Comparison of ENCODE assay signal across 12 cellular contexts in genomic region chr9:77846957-77847574, GRCh38.
DNase-seq lines count a peak whose midpoint lies in the region; ATAC-seq and TF ChIP-seq lines count a peak whose summit lies in the region.
"Had no signal": no experiment of that assay in that cellular context is flagged by ENCODE, and none has a peak within 500 bp of the region (broad histone marks: within the 10 kb centered on the region; RNA-seq: fewer than 3 reads in every experiment).

No MANE protein-coding gene starts in this region.

- no peaks in the 10 kb centered on the region for H3K9me2 ChIP-seq in PC-3 (replicated peaks; ENCODE audit: low read length)

- no peaks in the 10 kb centered on the region for H3K36me3 ChIP-seq in PC-3 (ENCODE audit: low read depth, low read length)
- H3K36me3 ChIP-seq: cardiac muscle cell had no signal

- no peaks in the 10 kb centered on the region for H3K79me2 ChIP-seq in PC-3 (ENCODE audit: low read length)

- peaks cover 14 to 15% of the 10 kb centered on the region in 2 donors for H3K36me3 Mint-ChIP-seq in CD14-positive monocyte
- H3K36me3 Mint-ChIP-seq in nephron (ENCODE audit: low read depth) = no peaks in the 10 kb centered on the region
- H3K36me3 Mint-ChIP-seq in naive thymus-derived CD8-positive, alpha-beta T cell = peaks cover 0 to 2% (median 0%) of the 10 kb centered on the region in 3 donors
- H3K36me3 Mint-ChIP-seq: activated CD8-positive, alpha-beta memory T cell treated with anti-CD3 and anti-CD28 coated beads, Interleukin-2, amount 10 ng/mL, durations not matched to agents 7 days and 5 days had no signal

- POLR2A ChIA-PET in PC-3 (lab: Charles Lee; ENCODE audit: unreplicated experiment) = no interaction called here
- POLR2A ChIA-PET in naive thymus-derived CD8-positive, alpha-beta T cell (lab: Charles Lee) = no interaction called here

- H3K9ac ChIP-seq in PC-3 (ENCODE audit: low read length) = no peak overlapping the region

- H3K4me1 ChIP-seq in PC-3 (ENCODE audit: insufficient read depth, low read length) = no peaks in the 10 kb centered on the region

- CTCF ChIA-PET in PC-3 (lab: Charles Lee) = no interaction called here

- H4K20me1 ChIP-seq in PC-3 (ENCODE audit: low read length) = no peaks in the 10 kb centered on the region

- BruUV-seq in PC-3 (replicated peaks; lab: Mats Ljungman, UMichigan) = no TSS peak

- H3K4me3 Mint-ChIP-seq in CD14-positive monocyte (no peak overlapping the region), nephron (no peak overlapping the region)
- H3K4me3 Mint-ChIP-seq in naive thymus-derived CD8-positive, alpha-beta T cell = no peak overlapping the region
- H3K4me3 Mint-ChIP-seq: activated CD8-positive, alpha-beta memory T cell treated with anti-CD3 and anti-CD28 coated beads, Interleukin-2, amount 10 ng/mL, durations not matched to agents 7 days and 5 days had no signal

- DNase-seq in CD14-positive monocyte (ENCODE audit: low spot score) (no peak), PC-3 (peak; percentile 24), dermis microvascular lymphatic vessel endothelial cell (ENCODE audit: low read depth in 2 of 2) (peak; percentile 74 to 93), NCI-H1694 treated with DMSO at 0.1 percent for 48 hours (lab: John Stamatoyannopoulos, UW) (no peak), NCI-H69 (lab: John Stamatoyannopoulos, UW) (no peak)
- DNase-seq in activated T-cell treated with anti-CD3 and anti-CD28 coated beads, Interleukin-2, amount 50 U/mL, for 1 hour = no peak
- DNase-seq in naive thymus-derived CD8-positive, alpha-beta T cell = no peak
- DNase-seq: activated CD8-positive, alpha-beta memory T cell treated with anti-CD3 and anti-CD28 coated beads, Interleukin-2, amount 10 ng/mL, durations not matched to agents 7 days and 5 days; NCI-H146 had no signal

- H3F3A ChIP-seq in PC-3 (ENCODE audit: low read length, unreplicated experiment) = no peaks in the 10 kb centered on the region

- H3K27me3 Mint-ChIP-seq in CD14-positive monocyte (ENCODE audit: low read depth in 3 of 3) = peaks cover 0 to 2% (median 0%) of the 10 kb centered on the region in 3 donors
- no peaks in the 10 kb centered on the region for H3K27me3 Mint-ChIP-seq in nephron (ENCODE audit: low read depth)
- no peaks in the 10 kb centered on the region for H3K27me3 Mint-ChIP-seq in naive thymus-derived CD8-positive, alpha-beta T cell
- H3K27me3 Mint-ChIP-seq: activated CD8-positive, alpha-beta memory T cell treated with anti-CD3 and anti-CD28 coated beads, Interleukin-2, amount 10 ng/mL, durations not matched to agents 7 days and 5 days had no signal

- H3K9me3 Mint-ChIP-seq in CD14-positive monocyte = no peaks in the 10 kb centered on the region
- no peaks in the 10 kb centered on the region for H3K9me3 Mint-ChIP-seq in nephron
- no peaks in the 10 kb centered on the region for H3K9me3 Mint-ChIP-seq in naive thymus-derived CD8-positive, alpha-beta T cell

- H3K4me3 ChIP-seq in PC-3 (ENCODE audit: low read length) = no peak overlapping the region
- H3K4me3 ChIP-seq: cardiac muscle cell had no signal

- H3K27ac ChIP-seq in PC-3 (ENCODE audit: low read length) = no peak overlapping the region
- H3K27ac ChIP-seq: cardiac muscle cell, RWPE1 had no signal

- no peaks in the 10 kb centered on the region for H3K9me3 ChIP-seq in PC-3 (ENCODE audit: low read length)

- TF ChIP-seq CTCF in CD14-positive monocyte (IDR thresholded peaks at IDR 0.05) = no peak
- no peak for TF ChIP-seq CTCF in PC-3 (conservative IDR thresholded peaks at IDR 0.05; ENCODE audit: low read depth, low read length)
- no peak for TF ChIP-seq CTCF in nephron (IDR thresholded peaks at IDR 0.05; ENCODE audit: unreplicated experiment in 3 of 3)

- no peak overlapping the region for H3K4me2 ChIP-seq in PC-3 (ENCODE audit: low read length)

- H3K27ac Mint-ChIP-seq in CD14-positive monocyte (peak overlapping the region in 5 of 7 donors; percentile 59 to 80 (median 64)), nephron (peak overlapping the region; percentile 23 to 75 (median 46))
- H3K27ac Mint-ChIP-seq in naive thymus-derived CD8-positive, alpha-beta T cell = peak overlapping the region in 4 of 10 donors; percentile 15 to 84 (median 52)
- H3K27ac Mint-ChIP-seq: activated CD8-positive, alpha-beta memory T cell treated with anti-CD3 and anti-CD28 coated beads, Interleukin-2, amount 10 ng/mL, durations not matched to agents 7 days and 5 days had no signal

- no peaks in the 10 kb centered on the region for H3K27me3 ChIP-seq in PC-3 (ENCODE audit: low read length)
- H3K27me3 ChIP-seq: cardiac muscle cell had no signal

- ATAC-seq in PC-3 = peak; percentile 77
- ATAC-seq in naive thymus-derived CD8-positive, alpha-beta T cell = no peak
- ATAC-seq: activated CD8-positive, alpha-beta memory T cell treated with anti-CD3 and anti-CD28 coated beads, Interleukin-2, amount 10 ng/mL, durations not matched to agents 7 days and 5 days had no signal

- intact Hi-C loops in CD14-positive monocyte (cut with micrococcal nuclease) = loop anchor here in 1 of 2 donors (10.0 kb wide), 1 partner anchor 178 kb away; no protein-coding TSS in a partner anchor
- intact Hi-C loops in PC-3 (cut with micrococcal nuclease) = loop anchor here (10.0 kb wide), 1 partner anchor 82 kb away; no protein-coding TSS in a partner anchor

- peaks cover 22% of the 10 kb centered on the region for H3K4me1 Mint-ChIP-seq in CD14-positive monocyte
- peaks cover 41% of the 10 kb centered on the region for H3K4me1 Mint-ChIP-seq in nephron
- peaks cover 22 to 35% (median 27%) of the 10 kb centered on the region in 4 donors for H3K4me1 Mint-ChIP-seq in naive thymus-derived CD8-positive, alpha-beta T cell

- no peak overlapping the region for H2AFZ ChIP-seq in PC-3 (ENCODE audit: low read length)

Comparison
In these comparisons a context has a peak if more than half of its experiments do, and no peak if none do; other contexts are left out.
1. DNase-seq: peak in PC-3 (single experiment) and dermis microvascular lymphatic vessel endothelial cell (2 of 2); none in CD14-positive monocyte (single experiment), NCI-H1694 treated with DMSO at 0.1 percent for 48 hours (single experiment), NCI-H69 (single experiment), activated T-cell treated with anti-CD3 and anti-CD28 coated beads, Interleukin-2, amount 50 U/mL, for 1 hour (single experiment) and naive thymus-derived CD8-positive, alpha-beta T cell (0 of 10).